In genomic region chr1:20507564-20508410, GRCh38 we compare ENCODE assay signal across 8 cellular contexts. TPM values are rescaled to one million over a fixed set of nuclear protein-coding genes. Genes with fewer than 3 reads are reported as not detected.
A peak's percentile ranks its signal among the peaks of the same experiment; 100 is the strongest.
DNase-seq lines count a peak whose midpoint lies in the region; ATAC-seq and TF ChIP-seq lines count a peak whose summit lies in the region.

A gene with protein sequence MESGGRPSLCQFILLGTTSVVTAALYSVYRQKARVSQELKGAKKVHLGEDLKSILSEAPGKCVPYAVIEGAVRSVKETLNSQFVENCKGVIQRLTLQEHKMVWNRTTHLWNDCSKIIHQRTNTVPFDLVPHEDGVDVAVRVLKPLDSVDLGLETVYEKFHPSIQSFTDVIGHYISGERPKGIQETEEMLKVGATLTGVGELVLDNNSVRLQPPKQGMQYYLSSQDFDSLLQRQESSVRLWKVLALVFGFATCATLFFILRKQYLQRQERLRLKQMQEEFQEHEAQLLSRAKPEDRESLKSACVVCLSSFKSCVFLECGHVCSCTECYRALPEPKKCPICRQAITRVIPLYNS (minus strand): TSS chr1:20508151. CDS start chr1:20508024, 127 bp downstream.

- H3K4me2 ChIP-seq in OCI-LY3 (ENCODE audit: low read length) = peak within 1 kb of the TSS; percentile 95

- H3K4me3 Mint-ChIP-seq in endothelial cell (ENCODE audit: unreplicated experiment) = peak within 1 kb of the TSS; percentile 92
- H3K4me3 Mint-ChIP-seq in mesothelial cell of epicardium = peak within 1 kb of the TSS; percentile 91

- TF ChIP-seq CTCF in OCI-LY3 (IDR thresholded peaks at IDR 0.05; ENCODE audit: low read depth, low read length) (no peak), endothelial cell (IDR thresholded peaks at IDR 0.05; ENCODE audit: unreplicated experiment) (no peak), mesothelial cell of epicardium (IDR thresholded peaks at IDR 0.05; ENCODE audit: unreplicated experiment) (no peak)

- H3K27ac ChIP-seq in OCI-LY3 (ENCODE audit: low read length) = 0 out of 2 replicates have a peak within 1 kb of the TSS, but pooled peaks have one; percentile 11

- H3K9ac ChIP-seq in OCI-LY3 (ENCODE audit: low read length) = peak within 1 kb of the TSS; percentile 75

- peak; percentile 89 for DNase-seq in COR-L47 (lab: John Stamatoyannopoulos, UW)
- peak; percentile 87 for DNase-seq in HuH-7.5 (ENCODE audit: low spot score)
- peak; percentile 98 for DNase-seq in activated CD8-positive, alpha-beta memory T cell treated with anti-CD3 and anti-CD28 coated beads, Interleukin-2, amount 50 U/mL, for 48 hours
- DNase-seq in endothelial cell (ENCODE audit: low spot score) = peak; percentile 94
- peak; percentile 81 to 92 for DNase-seq in mesothelial cell of epicardium (ENCODE audit: low spot score in 2 of 2, unreplicated experiment in 2 of 2)
- DNase-seq in stimulated activated CD8-positive, alpha-beta memory T cell treated with anti-CD3 and anti-CD28 coated beads, Interleukin-15, amount 100 ng/mL, for 4 hours (ENCODE audit: low read depth in 2 of 2) = peak; percentile 87 to 90

- H3K36me3 ChIP-seq in OCI-LY3 (replicated peaks; ENCODE audit: low read depth, low read length) = no peaks in the 10 kb centered on the region

- peaks cover 16% of the 10 kb centered on the region for H3K4me1 ChIP-seq in OCI-LY3 (ENCODE audit: low read length)

- H3K9me3 ChIP-seq in OCI-LY3 (ENCODE audit: insufficient read depth, low read length) = no peaks in the 10 kb centered on the region

- H3K27me3 Mint-ChIP-seq in endothelial cell (ENCODE audit: unreplicated experiment) (no peaks in the 10 kb centered on the region), mesothelial cell of epicardium (ENCODE audit: low read depth) (peaks cover 22% of the 10 kb centered on the region)

- H4K20me1 ChIP-seq in OCI-LY3 (ENCODE audit: insufficient read depth, low read length) = no peaks in the 10 kb centered on the region

- peak; percentile 92 for ATAC-seq in GM21447 (IDR thresholded peaks at IDR 0.05; ENCODE audit: unreplicated experiment)

- peak within 1 kb of the TSS; percentile 67 for H3K27ac Mint-ChIP-seq in endothelial cell (ENCODE audit: unreplicated experiment)
- peak within 1 kb of the TSS; percentile 92 for H3K27ac Mint-ChIP-seq in mesothelial cell of epicardium

- H3K36me3 Mint-ChIP-seq in endothelial cell (ENCODE audit: low read depth, unreplicated experiment) = peaks cover 5% of the 10 kb centered on the region
- H3K36me3 Mint-ChIP-seq in mesothelial cell of epicardium = no peaks in the 10 kb centered on the region

- H3K27me3 ChIP-seq in OCI-LY3 (ENCODE audit: low read depth, low read length) = no peaks in the 10 kb centered on the region

- H3K79me2 ChIP-seq in OCI-LY3 (ENCODE audit: low read length) = peaks cover 24% of the 10 kb centered on the region

- H3K9me3 Mint-ChIP-seq in endothelial cell (ENCODE audit: unreplicated experiment) = no peaks in the 10 kb centered on the region
- no peaks in the 10 kb centered on the region for H3K9me3 Mint-ChIP-seq in mesothelial cell of epicardium

- peak within 1 kb of the TSS; percentile 94 for H3K4me3 ChIP-seq in OCI-LY3 (ENCODE audit: low read length)

- H2AFZ ChIP-seq in OCI-LY3 (ENCODE audit: low read depth, low read length) = peak within 1 kb of the TSS; percentile 65

- peaks cover 10% of the 10 kb centered on the region for H3K4me1 Mint-ChIP-seq in endothelial cell (ENCODE audit: unreplicated experiment)
- peaks cover 7% of the 10 kb centered on the region for H3K4me1 Mint-ChIP-seq in mesothelial cell of epicardium

RNA-seq across cellular contexts. Expression of the gene that starts here (rescaled TPM):
- 31.5 TPM for total RNA-seq in endothelial cell (ENCODE audit: unreplicated experiment)
- total RNA-seq in mesothelial cell of epicardium = 26.6 to 29.5 TPM (median 28.2 TPM) in 3 replicates

Comparison
In these comparisons a context has a peak if more than half of its experiments do, and no peak if none do; other contexts are left out.
1. Peak in every context shown above with its lines: DNase-seq, ATAC-seq, H3K4me3 ChIP-seq and H3K27ac ChIP-seq.